ENCODE assay signal across 2 cellular contexts in genomic region chr15:100727291-100727851, GRCh38.
TF ChIP-seq lines count a peak whose summit lies in the region.

No MANE protein-coding gene starts in this region.

TF ChIP-seq in SK-N-SH, 30 proteins besides CTCF, POLR2A, EP300 and RAD21 (continued from another document):
- TF ChIP-seq USF2 (IDR thresholded peaks at IDR 0.05; ENCODE audit: borderline replicate concordance, low read depth, low read length) (no peak), MXI1 (IDR thresholded peaks at IDR 0.05; ENCODE audit: low read depth, low read length) (no peak)
- TF ChIP-seq, protein P1, sequence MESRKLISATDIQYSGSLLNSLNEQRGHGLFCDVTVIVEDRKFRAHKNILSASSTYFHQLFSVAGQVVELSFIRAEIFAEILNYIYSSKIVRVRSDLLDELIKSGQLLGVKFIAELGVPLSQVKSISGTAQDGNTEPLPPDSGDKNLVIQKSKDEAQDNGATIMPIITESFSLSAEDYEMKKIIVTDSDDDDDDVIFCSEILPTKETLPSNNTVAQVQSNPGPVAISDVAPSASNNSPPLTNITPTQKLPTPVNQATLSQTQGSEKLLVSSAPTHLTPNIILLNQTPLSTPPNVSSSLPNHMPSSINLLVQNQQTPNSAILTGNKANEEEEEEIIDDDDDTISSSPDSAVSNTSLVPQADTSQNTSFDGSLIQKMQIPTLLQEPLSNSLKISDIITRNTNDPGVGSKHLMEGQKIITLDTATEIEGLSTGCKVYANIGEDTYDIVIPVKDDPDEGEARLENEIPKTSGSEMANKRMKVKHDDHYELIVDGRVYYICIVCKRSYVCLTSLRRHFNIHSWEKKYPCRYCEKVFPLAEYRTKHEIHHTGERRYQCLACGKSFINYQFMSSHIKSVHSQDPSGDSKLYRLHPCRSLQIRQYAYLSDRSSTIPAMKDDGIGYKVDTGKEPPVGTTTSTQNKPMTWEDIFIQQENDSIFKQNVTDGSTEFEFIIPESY (IDR thresholded peaks at IDR 0.05; ENCODE audit: borderline replicate concordance, low read depth) = no peak

TF ChIP-seq in SK-N-SH treated with all-trans-retinoic acid at 6 μM for 48 hours, 23 proteins besides CTCF, POLR2A, EP300 and RAD21 (continued from another document):
- TF ChIP-seq PATZ1 (CRISPR knock-in tag; IDR thresholded peaks at IDR 0.05; ENCODE audit: borderline replicate concordance) = no peak
- no peak for TF ChIP-seq ZC3H10 (CRISPR knock-in tag; IDR thresholded peaks at IDR 0.05)
- TF ChIP-seq ZNF565 (CRISPR knock-in tag; conservative IDR thresholded peaks at IDR 0.05; ENCODE audit: low read depth) = no peak
- no peak for TF ChIP-seq PPARA (CRISPR knock-in tag; IDR thresholded peaks at IDR 0.05; ENCODE audit: borderline replicate concordance)
- no peak for TF ChIP-seq RARB (CRISPR knock-in tag; IDR thresholded peaks at IDR 0.05)
- TF ChIP-seq BACH2 (CRISPR knock-in tag; IDR thresholded peaks at IDR 0.05; ENCODE audit: borderline replicate concordance) = no peak
- no peak for TF ChIP-seq ZFP30 (CRISPR knock-in tag; IDR thresholded peaks at IDR 0.05)
- TF ChIP-seq TCF4 (CRISPR knock-in tag; IDR thresholded peaks at IDR 0.05; ENCODE audit: borderline replicate concordance) = no peak
- TF ChIP-seq ZNF8 (CRISPR knock-in tag; IDR thresholded peaks at IDR 0.05) = no peak
- TF ChIP-seq ZNF70 (CRISPR knock-in tag; IDR thresholded peaks at IDR 0.05) = no peak
- TF ChIP-seq ZFP3 (CRISPR knock-in tag; IDR thresholded peaks at IDR 0.05) = no peak
- TF ChIP-seq TSHZ2 (CRISPR knock-in tag; IDR thresholded peaks at IDR 0.05) = no peak
- TF ChIP-seq, protein P2, sequence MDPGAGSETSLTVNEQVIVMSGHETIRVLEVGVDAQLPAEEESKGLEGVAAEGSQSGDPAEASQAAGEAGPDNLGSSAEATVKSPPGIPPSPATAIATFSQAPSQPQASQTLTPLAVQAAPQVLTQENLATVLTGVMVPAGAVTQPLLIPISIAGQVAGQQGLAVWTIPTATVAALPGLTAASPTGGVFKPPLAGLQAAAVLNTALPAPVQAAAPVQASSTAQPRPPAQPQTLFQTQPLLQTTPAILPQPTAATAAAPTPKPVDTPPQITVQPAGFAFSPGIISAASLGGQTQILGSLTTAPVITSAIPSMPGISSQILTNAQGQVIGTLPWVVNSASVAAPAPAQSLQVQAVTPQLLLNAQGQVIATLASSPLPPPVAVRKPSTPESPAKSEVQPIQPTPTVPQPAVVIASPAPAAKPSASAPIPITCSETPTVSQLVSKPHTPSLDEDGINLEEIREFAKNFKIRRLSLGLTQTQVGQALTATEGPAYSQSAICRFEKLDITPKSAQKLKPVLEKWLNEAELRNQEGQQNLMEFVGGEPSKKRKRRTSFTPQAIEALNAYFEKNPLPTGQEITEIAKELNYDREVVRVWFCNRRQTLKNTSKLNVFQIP (CRISPR knock-in tag; IDR thresholded peaks at IDR 0.05; ENCODE audit: borderline replicate concordance, low read depth) = no peak
- no peak for TF ChIP-seq GLIS3 (CRISPR knock-in tag; IDR thresholded peaks at IDR 0.05)
- TF ChIP-seq ISL1 (CRISPR knock-in tag; IDR thresholded peaks at IDR 0.05) = no peak
